ENCODE assay signal across 8 cellular contexts in genomic region chr6:27472182-27472616, GRCh38. TPM values are rescaled to one million over a fixed set of nuclear protein-coding genes. Genes with fewer than 3 reads are reported as not detected.
A peak's percentile ranks its signal among the peaks of the same experiment; 100 is the strongest.
DNase-seq lines count a peak whose midpoint lies in the region; ATAC-seq, FAIRE-seq and TF ChIP-seq lines count a peak whose summit lies in the region.

No MANE protein-coding gene starts in this region.

- peak; percentile 67 for ATAC-seq in K562

- no peaks in the 10 kb centered on the region for H3K9me1 ChIP-seq in K562 (ENCODE audit: control insufficient read depth, insufficient read depth, low read length)

- H3K4me2 ChIP-seq in K562 (ENCODE audit: insufficient read depth, low read length), result peak overlapping the region; percentile 93

- DNase-seq in GM12865 (ENCODE audit: low read depth) (peak; percentile 81), HFF-Myc (ENCODE audit: extremely low read depth, low read depth) (peak; percentile 59), MV-4-11 (lab: John Stamatoyannopoulos, UW) (peak; percentile 40), T follicular helper cell (ENCODE audit: low read depth) (peak; percentile 74), K562 (ENCODE audit: extremely low read depth in 1 of 4, low spot score in 3 of 4) (peak; percentile 58 to 91 (median 60)), 8988T (no peak)

- H3K9me3 ChIP-seq in K562 (replicated peaks; ENCODE audit: control insufficient read depth, insufficient read depth, low read depth, low read length) (no peaks in the 10 kb centered on the region), iPS-20b (ENCODE audit: insufficient read depth, low read depth, low read length) (no peaks in the 10 kb centered on the region)

- no peak for TF ChIP-seq EP300 in K562 (IDR thresholded peaks at IDR 0.05; ENCODE audit: low read length)

- intact Hi-C loops in K562 (cut with micrococcal nuclease), result loop anchor here (1.0 to 10.0 kb wide), 6 partner anchors 83 to 917 kb away; partner anchors contain the start of gene ZNF391

- TF ChIP-seq POLR2A in K562 (conservative IDR thresholded peaks at IDR 0.05), result no peak; the same call in 1 of the 2 replicates

- CTCF ChIA-PET in K562 (lab: Yijun Ruan, JAX; ENCODE audit: low intra/inter-chr PET ratio), result no interaction called here

- in situ Hi-C loops in K562 (cut with MboI), result no loop called here

- H4K20me1 ChIP-seq in K562 (replicated peaks; ENCODE audit: control insufficient read depth, insufficient read depth, low read length), result no peaks in the 10 kb centered on the region

- 2% methylated on average over 13 of the region's 13 CpGs for WGBS in K562 (ENCODE audit: insufficient coverage, low coverage, missing lambda C conversion rate)

- H3K36me3 ChIP-seq in K562 (ENCODE audit: control insufficient read depth, insufficient read depth, low read length) (peaks cover 23% of the 10 kb centered on the region), iPS-20b (ENCODE audit: insufficient read depth, low read depth, low read length) (peaks cover 14% of the 10 kb centered on the region)

- H3K27ac ChIP-seq in K562 (ENCODE audit: extremely low read depth, low read depth, low read length) (peak overlapping the region; percentile 91), iPS-20b (ENCODE audit: low read length) (peak overlapping the region; percentile 74), skin epidermis (peak overlapping the region in 19 of 21 experiments; percentile 46 to 91 (median 83))

- H3K4me1 ChIP-seq in K562 (replicated peaks in 1 of 2; ENCODE audit: control insufficient read depth in 2 of 2, insufficient read depth in 2 of 2, low read length in 2 of 2), result peaks cover 7 to 8% of the 10 kb centered on the region in 2 experiments; a peak in 4 of 5 replicates
- no peaks in the 10 kb centered on the region for H3K4me1 ChIP-seq in iPS-20b (ENCODE audit: insufficient read depth, low read length)

- TF ChIP-seq RAD21 in K562 (CRISPR knock-in tag; conservative IDR thresholded peaks at IDR 0.05 in 1 of 2, IDR thresholded peaks at IDR 0.05 in 1 of 2), result 0 out of 4 replicates have a peak, but pooled peaks of 1 of the 2 experiments have one; percentile 25

- peak overlapping the region; percentile 74 for H3K4me3 ChIP-seq in GM12865 (ENCODE audit: low read depth, low read length)
- peak overlapping the region; percentile 87 for H3K4me3 ChIP-seq in HFF-Myc (replicated peaks; ENCODE audit: low read depth, low read length)
- peak overlapping the region; percentile 75 for H3K4me3 ChIP-seq in K562
- peak overlapping the region; percentile 82 for H3K4me3 ChIP-seq in iPS-20b (ENCODE audit: low read length)
- H3K4me3 ChIP-seq in skin epidermis, result peak overlapping the region; percentile 63 to 90 (median 74)

- H3K9ac ChIP-seq in K562 (ENCODE audit: insufficient read depth in 1 of 2, low read depth in 2 of 2, low read length in 2 of 2) (peak overlapping the region; percentile 87 to 90), iPS-20b (ENCODE audit: low read depth, low read length) (peak overlapping the region; percentile 88)

- peak overlapping the region; percentile 93 for H2AFZ ChIP-seq in K562 (ENCODE audit: low read depth, low read length)

- POLR2A ChIA-PET in K562 (lab: Yijun Ruan, JAX), result interaction anchor here (0.5 to 2.1 kb wide), 19 partner anchors 23 to 1256 kb away, joined by 3 to 13 read pairs (median 3); a partner anchor contains a TSS

- BruUV-seq in K562 (replicated peaks; lab: Mats Ljungman, UMichigan), result no TSS peak

- no peak for TF ChIP-seq CTCF in GM12865 (IDR thresholded peaks at IDR 0.05; ENCODE audit: insufficient read depth, low read depth, low read length, missing control alignments)
- TF ChIP-seq CTCF in HFF-Myc (IDR thresholded peaks at IDR 0.05; ENCODE audit: low read depth, low read length, missing control alignments), result no peak
- TF ChIP-seq CTCF in K562 (IDR thresholded peaks at IDR 0.05 in 2 of 3, conservative IDR thresholded peaks at IDR 0.05 in 1 of 3; ENCODE audit: insufficient read depth in 2 of 3, low read depth in 1 of 3, low read length in 3 of 3), result no peak

- H3K79me2 ChIP-seq in K562 (ENCODE audit: control insufficient read depth, insufficient read depth, low read length), result peaks cover 55% of the 10 kb centered on the region

- peak; percentile 79 for FAIRE-seq in K562 (lab: Jason Lieb, UNC)

- H3K27me3 ChIP-seq in K562 (ENCODE audit: control insufficient read depth in 2 of 2, insufficient read depth in 2 of 2, low read length in 2 of 2), result no peaks in the 10 kb centered on the region
- peaks cover 4% of the 10 kb centered on the region; the same call in 1 of the 2 replicates for H3K27me3 ChIP-seq in iPS-20b (ENCODE audit: insufficient read depth, low read length)

TF ChIP-seq in K562, 482 proteins besides CTCF, POLR2A, EP300 and RAD21 (continues in another document):
- no peak for TF ChIP-seq ZNF165 (CRISPR knock-in tag; IDR thresholded peaks at IDR 0.05; ENCODE audit: borderline replicate concordance)
- no peak for TF ChIP-seq XRCC3 (IDR thresholded peaks at IDR 0.05)
- TF ChIP-seq MIER1 (IDR thresholded peaks at IDR 0.05; ENCODE audit: low read depth), result no peak
- no peak for TF ChIP-seq ZNF395 (CRISPR knock-in tag; IDR thresholded peaks at IDR 0.05)
- no peak for TF ChIP-seq PKNOX1 (IDR thresholded peaks at IDR 0.05)
- no peak for TF ChIP-seq HIVEP1 (CRISPR knock-in tag; IDR thresholded peaks at IDR 0.05)
- no peak for TF ChIP-seq E4F1 (CRISPR knock-in tag; IDR thresholded peaks at IDR 0.05; ENCODE audit: borderline replicate concordance)
- peak in 1 of 2 experiments; percentile 83; a peak in 1 of 4 replicates for TF ChIP-seq TBL1XR1 (IDR thresholded peaks at IDR 0.05; ENCODE audit: low read length in 2 of 2)
- TF ChIP-seq SP2 (IDR thresholded peaks at IDR 0.05; ENCODE audit: extremely low read depth, low read depth, low read length, poor library complexity, severe bottlenecking), result no peak
- TF ChIP-seq CEBPG (CRISPR knock-in tag; IDR thresholded peaks at IDR 0.05), result no peak; the same call in 1 of the 2 replicates
- TF ChIP-seq CEBPG (tag; conservative IDR thresholded peaks at IDR 0.05 in 1 of 2, IDR thresholded peaks at IDR 0.05 in 1 of 2), result no peak
- no peak for TF ChIP-seq OTX1 (CRISPR knock-in tag; IDR thresholded peaks at IDR 0.05)
- TF ChIP-seq ZNF282 (CRISPR knock-in tag; IDR thresholded peaks at IDR 0.05), result no peak
- peak; percentile 78 for TF ChIP-seq ATF1 (CRISPR knock-in tag; IDR thresholded peaks at IDR 0.05)
- TF ChIP-seq ATF1 (tag; IDR thresholded peaks at IDR 0.05), result no peak

RNA-seq across cellular contexts. Expression of gene ZNF184, which starts 0.7 kb away (rescaled TPM):
- total RNA-seq in K562 (2011; cell fraction: chromatin; rRNA removed; ENCODE audit: low replicate concordance), result 6.7 and 29.3 TPM in 2 replicates
- total RNA-seq in K562 (2011; cell fraction: nucleolus; rRNA removed), result 3.5 and 7.0 TPM in 2 replicates
- total RNA-seq in K562 (2011; cell fraction: nucleoplasm; rRNA removed), result 6.2 and 9.2 TPM in 2 replicates
- total RNA-seq in K562 (2014; rRNA removed) (10.2 and 11.2 TPM in 2 replicates), K562 (2014; rRNA removed; fragmentation: Illumina TruSeq; extraction: Trizol) (21.6 and 25.5 TPM in 2 replicates), K562 (2015; rRNA removed; fragmentation: Illumina TruSeq; extraction: Trizol) (22.1 and 22.2 TPM in 2 replicates), K562 (2021) (10.7 and 11.0 TPM in 2 replicates)
- polyA plus RNA-seq in K562 (2011; rRNA removed) (11.6 and 13.8 TPM in 2 replicates), K562 (2014; fragmentation: Illumina TruSeq; extraction: Trizol) (12.8 and 16.2 TPM in 2 replicates), K562 (2014; fragmentation: Nextera tagmentation; extraction: Ambion mirVana) (10 to 100 TPM in 1 of 2 experiments, 1 to 10 TPM in 1; 7.6 to 12.8 TPM), K562 (2014; rRNA removed) (7.7 and 9.0 TPM in 2 replicates)
- polyA plus RNA-seq in K562 (2011; cell fraction: cytosol; rRNA removed), result 1.7 and 4.6 TPM in 2 replicates
- polyA plus RNA-seq in K562 (2011; cell fraction: nucleus; rRNA removed), result 4.5 and 9.0 TPM in 2 replicates
- 7.6 and 9.3 TPM in 2 replicates for polyA plus RNA-seq in K562 (2012)
- polyA minus RNA-seq in K562 (2011; rRNA and poly(A)+ RNA removed), result 18.5 and 30.8 TPM in 2 replicates
- polyA minus RNA-seq in K562 (2011; cell fraction: cytosol; rRNA and poly(A)+ RNA removed), result 7.3 and 7.5 TPM in 2 replicates
- 6.5 and 12.1 TPM in 2 replicates for polyA minus RNA-seq in K562 (2011; cell fraction: nucleus; rRNA and poly(A)+ RNA removed)
